Comparison of ENCODE assay signal across 8 cellular contexts in genomic region chr4:76948441-76949292, GRCh38. TPM values are rescaled to one million over a fixed set of nuclear protein-coding genes. Genes with fewer than 3 reads are reported as not detected.
A peak's percentile ranks its signal among the peaks of the same experiment; 100 is the strongest.
DNase-seq lines count a peak whose midpoint lies in the region; ATAC-seq, FAIRE-seq and TF ChIP-seq lines count a peak whose summit lies in the region.

No MANE protein-coding gene starts in this region.

- CTCF ChIA-PET in H1 (lab: Charles Lee; ENCODE audit: partially characterized antibody): interaction anchor here (0.9 to 2.2 kb wide), 6 partner anchors 15 to 158 kb away, joined by 3 to 6 read pairs (median 4); partner anchors contain the start of gene SOWAHB

- H4K91ac ChIP-seq in H1 (replicated peaks; ENCODE audit: insufficient read length, low read length): peak overlapping the region; percentile 59

- H3K56ac ChIP-seq in H1 (replicated peaks; ENCODE audit: insufficient read length, low read depth, low read length): no peak overlapping the region

- no peak overlapping the region; the same call in 1 of the 2 replicates for H2BK15ac ChIP-seq in H1 (ENCODE audit: low read length)

- peak overlapping the region; percentile 87 to 88 for H3K4me2 ChIP-seq in H1 (ENCODE audit: insufficient read depth in 1 of 2, low read depth in 2 of 2, low read length in 2 of 2)

- H4K20me1 ChIP-seq in H1 (replicated peaks in 1 of 2; ENCODE audit: control insufficient read depth in 1 of 2, insufficient read depth in 2 of 2, low read length in 2 of 2): peaks cover 0 to 1% of the 10 kb centered on the region in 2 experiments

- H3K9me3 ChIP-seq in H1 (ENCODE audit: insufficient read depth in 2 of 2, low read depth in 1 of 2, low read length in 1 of 2): no peaks in the 10 kb centered on the region
- no peaks in the 10 kb centered on the region for H3K9me3 ChIP-seq in mesodermal cell (ENCODE audit: control insufficient read depth, low read length)

- no peak overlapping the region for H3K23ac ChIP-seq in H1 (ENCODE audit: insufficient read length)

- POLR2A ChIA-PET in H1 (lab: Charles Lee; ENCODE audit: partially characterized antibody): interaction anchor here (1.0 to 1.6 kb wide), 8 partner anchors 8 to 81 kb away, joined by 3 to 5 read pairs (median 3); no protein-coding TSS in a partner anchor

- H3K4me1 ChIP-seq in H1 (replicated peaks in 1 of 4; ENCODE audit: control insufficient read depth in 3 of 4, insufficient read depth in 4 of 4, low read length in 3 of 4) (peaks cover 0 to 6% (median 4%) of the 10 kb centered on the region in 4 experiments; a peak in 4 of 7 replicates), mesodermal cell (ENCODE audit: control insufficient read depth, insufficient read depth, low read length, poor library complexity, severe bottlenecking) (peaks cover 12% of the 10 kb centered on the region)

- H2BK5ac ChIP-seq in H1 (ENCODE audit: low read depth, low read length): no peak overlapping the region

- no peak overlapping the region for H2AFZ ChIP-seq in H1 (ENCODE audit: low read length)

- peak; percentile 6 to 32; a peak in 1 of 4 replicates for TF ChIP-seq RAD21 in H1 (IDR thresholded peaks at IDR 0.05 in 1 of 2, conservative IDR thresholded peaks at IDR 0.05 in 1 of 2; ENCODE audit: low read depth in 2 of 2, low read length in 2 of 2)

- no peak overlapping the region for H2AK5ac ChIP-seq in H1 (ENCODE audit: low read depth, low read length)

- peak; percentile 81 for DNase-seq in AG10803 (ENCODE audit: low read depth)
- DNase-seq in NCI-H82 treated with DMSO at 0.1 percent for 48 hours (lab: John Stamatoyannopoulos, UW; ENCODE audit: unreplicated experiment): peak; percentile 17
- peak in 2 of 3 experiments; percentile 30 to 32 for DNase-seq in activated CD8-positive, alpha-beta memory T cell treated with anti-CD3 and anti-CD28 coated beads for 48 hours (ENCODE audit: low read depth in 2 of 3, low spot score in 2 of 3)
- no peak for DNase-seq in H1 (ENCODE audit: low read depth in 1 of 2, low spot score in 2 of 2)
- DNase-seq in stimulated activated CD8-positive, alpha-beta memory T cell treated with anti-CD3 and anti-CD28 coated beads, Interleukin-4, amount 100 ng/mL, for 24 hours (ENCODE audit: low read depth): peak; percentile 35

- peak; percentile 23; the same call in 1 of the 2 replicates for TF ChIP-seq CTCF in AG10803 (conservative IDR thresholded peaks at IDR 0.05; ENCODE audit: low read length)
- no peak for TF ChIP-seq CTCF in H1 (IDR thresholded peaks at IDR 0.05; ENCODE audit: control extremely low read depth in 1 of 3, insufficient read depth in 1 of 3, low read depth in 1 of 3, low read length in 3 of 3)

- TF ChIP-seq POLR2A in H1 (IDR thresholded peaks at IDR 0.05; ENCODE audit: control extremely low read depth in 1 of 2, low read depth in 2 of 2, low read length in 2 of 2): no peak; a peak in 1 of 3 replicates

- 0 out of 2 replicates have a peak overlapping the region, but pooled peaks have one; percentile 39 for H2BK12ac ChIP-seq in H1 (ENCODE audit: low read depth, low read length)

- no peaks in the 10 kb centered on the region for H3K36me3 ChIP-seq in H1 (ENCODE audit: control insufficient read depth in 2 of 4, insufficient read depth in 4 of 4, low read length in 3 of 4)
- H3K36me3 ChIP-seq in mesodermal cell (ENCODE audit: control insufficient read depth, insufficient read depth, low read length): peaks cover 40% of the 10 kb centered on the region

- no peak overlapping the region for H2BK20ac ChIP-seq in H1 (ENCODE audit: low read length)

- no peak overlapping the region for H3K27ac ChIP-seq in H1 (ENCODE audit: low read depth, low read length)
- H3K27ac ChIP-seq in mesodermal cell (ENCODE audit: low read depth, low read length, severe bottlenecking): peak overlapping the region; percentile 90

- no peak for TF ChIP-seq EP300 in H1 (IDR thresholded peaks at IDR 0.05; ENCODE audit: borderline replicate concordance in 1 of 2, low read depth in 2 of 2, low read length in 2 of 2)

- no peak overlapping the region for H3K14ac ChIP-seq in H1 (ENCODE audit: insufficient read length)

- H3K18ac ChIP-seq in H1 (ENCODE audit: extremely low read depth, low read length): peak overlapping the region; percentile 89; the same call in 1 of the 2 replicates

- no peak overlapping the region for H3K4ac ChIP-seq in H1 (replicated peaks; ENCODE audit: insufficient read length, low read depth, low read length)

- ATAC-seq in GM18909 (IDR thresholded peaks at IDR 0.05; ENCODE audit: poor library complexity, unreplicated experiment) (peak; percentile 51), HG03135 (IDR thresholded peaks at IDR 0.05; ENCODE audit: unreplicated experiment) (peak; percentile 56)

- peaks cover 0 to 13% (median 10%) of the 10 kb centered on the region in 4 experiments; a peak in 5 of 7 replicates for H3K27me3 ChIP-seq in H1 (replicated peaks in 1 of 4; ENCODE audit: control insufficient read depth in 3 of 4, extremely low read depth in 1 of 4, insufficient read depth in 3 of 4, low read length in 3 of 4)

- H3K79me2 ChIP-seq in H1 (ENCODE audit: control insufficient read depth in 1 of 2, insufficient read depth in 2 of 2, low read length in 2 of 2): peaks cover 0 to 25% of the 10 kb centered on the region in 2 experiments; a peak in 3 of 4 replicates

- FAIRE-seq in H1 (lab: Jason Lieb, UNC): no peak

- 3% methylated on average over 62 of the region's 63 CpGs; no CpG with 5 or more reads in 1 of the 2 experiments for WGBS in H1 (ENCODE audit: extremely low coverage in 1 of 2, insufficient coverage in 1 of 2, insufficient read length in 1 of 2, insufficient replicate concordance in 2 of 2, low coverage in 1 of 2, low lambda C conversion rate in 2 of 2, missing lambda C conversion rate in 1 of 2), 2 experiments
- WGBS in mesodermal cell (ENCODE audit: insufficient coverage in 2 of 2), 2 experiments: 5 to 6% methylated on average over 38 to 59 of the region's 63 CpGs

- peak overlapping the region in 2 of 4 experiments; percentile 30 to 47; a peak in 1 of 7 replicates for H3K9ac ChIP-seq in H1 (replicated peaks in 1 of 4; ENCODE audit: extremely low read depth in 1 of 4, low read depth in 3 of 4, low read length in 3 of 4)

- peaks cover 21% of the 10 kb centered on the region for H3K23me2 ChIP-seq in H1 (ENCODE audit: low read depth, low read length)

- no peaks in the 10 kb centered on the region for H3K79me1 ChIP-seq in H1 (ENCODE audit: low read depth, low read length)

- H3K4me3 ChIP-seq in AG10803 (ENCODE audit: low read length) (peak overlapping the region; percentile 95), H1 (ENCODE audit: extremely low read depth in 1 of 4, insufficient read depth in 2 of 4, low read depth in 3 of 4, low read length in 4 of 4) (peak overlapping the region; percentile 80 to 82 (median 80)), mesodermal cell (ENCODE audit: extremely low read depth, insufficient read depth, low read length, poor library complexity, severe bottlenecking) (peak overlapping the region; percentile 99)

- peak overlapping the region; percentile 55 for H4K5ac ChIP-seq in H1 (ENCODE audit: insufficient read length, low read depth, low read length)

- peak overlapping the region; percentile 87 for H4K8ac ChIP-seq in H1 (ENCODE audit: extremely low read depth, insufficient read depth, low read length)

- H2BK120ac ChIP-seq in H1 (replicated peaks; ENCODE audit: low read depth, low read length): no peak overlapping the region

TF ChIP-seq in H1, 55 proteins besides CTCF, POLR2A, EP300 and RAD21 (continues in another document):
- peak; percentile 42 for TF ChIP-seq SAP30 (IDR thresholded peaks at IDR 0.05; ENCODE audit: insufficient read depth, insufficient replicate concordance, low read length)
- no peak for TF ChIP-seq SP4 (IDR thresholded peaks at IDR 0.05; ENCODE audit: low read length)
- no peak for TF ChIP-seq TAF7 (optimal IDR thresholded peaks at IDR 0.05; ENCODE audit: borderline replicate concordance, low read depth, low read length)
- peak; percentile 43 to 75; a peak in 1 of 4 replicates for TF ChIP-seq SIN3A (conservative IDR thresholded peaks at IDR 0.05 in 1 of 2, IDR thresholded peaks at IDR 0.05 in 1 of 2; ENCODE audit: low read depth in 1 of 2, low read length in 2 of 2)
- TF ChIP-seq E2F6 (IDR thresholded peaks at IDR 0.05): peak; percentile 7; the same call in 1 of the 2 replicates
- TF ChIP-seq EGR1 (IDR thresholded peaks at IDR 0.05; ENCODE audit: borderline replicate concordance, low read depth, low read length): peak; percentile 41; the same call in 1 of the 2 replicates
- 0 out of 2 replicates have a peak, but pooled peaks have one; percentile 61 for TF ChIP-seq YY1 (IDR thresholded peaks at IDR 0.05; ENCODE audit: low read depth, low read length)
- no peak for TF ChIP-seq CBX5 (IDR thresholded peaks at IDR 0.05; ENCODE audit: low read depth, low read length)

RNA-seq across cellular contexts. Expression of gene SEPTIN11, which starts 0.9 kb away (rescaled TPM):
- 105 and 110 TPM in 2 replicates for total RNA-seq in H1 (2021; fragmentation: NEBNext Ultra II Directional; extraction: Animal tissue kit (Norgen Biotek cat#: 25700))
- polyA plus RNA-seq in H1 (2011; rRNA removed): 21.0 and 32.2 TPM in 2 replicates
- polyA plus RNA-seq in H1 (2011; cell fraction: cytosol; rRNA removed): 39.8 TPM
- 18.1 TPM for polyA plus RNA-seq in H1 (2011; cell fraction: nucleus; rRNA removed)
- polyA plus RNA-seq in H1 (2012, experiment 1 of 2): 37.4 to 86.3 TPM (median 45.0 TPM) in 4 replicates
- polyA plus RNA-seq in H1 (2012, experiment 2 of 2): 3.4 TPM
- polyA plus RNA-seq in H1 (2013, experiment 1 of 2): 105 TPM
- polyA plus RNA-seq in H1 (2013, experiment 2 of 2): 121 TPM
- 92.8 and 155 TPM in 2 replicates for polyA minus RNA-seq in H1 (2011; rRNA and poly(A)+ RNA removed)
- 40.9 TPM for polyA minus RNA-seq in H1 (2011; cell fraction: cytosol; rRNA and poly(A)+ RNA removed)
- polyA minus RNA-seq in H1 (2011; cell fraction: nucleus; rRNA and poly(A)+ RNA removed): 68.8 TPM
- 294 TPM for polyA plus RNA-seq in mesodermal cell (2013, experiment 1 of 2)
- polyA plus RNA-seq in mesodermal cell (2013, experiment 2 of 2): 302 TPM

RNA-seq across cellular contexts. Expression of gene SOWAHB, which starts 50.7 kb away (rescaled TPM):
- 0.65 and 1.1 TPM in 2 replicates for total RNA-seq in H1 (2021; fragmentation: NEBNext Ultra II Directional; extraction: Animal tissue kit (Norgen Biotek cat#: 25700))
- 0.15 and 0.31 TPM in 2 replicates for polyA plus RNA-seq in H1 (2011; rRNA removed)
- 0.34 TPM for polyA plus RNA-seq in H1 (2011; cell fraction: cytosol; rRNA removed)
- polyA plus RNA-seq in H1 (2011; cell fraction: nucleus; rRNA removed): 0.46 TPM
- 0.14 to 0.57 TPM (median 0.41 TPM) in 4 replicates for polyA plus RNA-seq in H1 (2012, experiment 1 of 2)
- polyA plus RNA-seq in H1 (2012, experiment 2 of 2): 0.13 TPM
- 0.24 TPM for polyA plus RNA-seq in H1 (2013, experiment 1 of 2)
- 0.26 TPM for polyA plus RNA-seq in H1 (2013, experiment 2 of 2)
- polyA minus RNA-seq in H1 (2011; rRNA and poly(A)+ RNA removed): 0.41 and 0.63 TPM in 2 replicates
- polyA minus RNA-seq in H1 (2011; cell fraction: cytosol; rRNA and poly(A)+ RNA removed): 1.5 TPM
- 1.9 TPM for polyA minus RNA-seq in H1 (2011; cell fraction: nucleus; rRNA and poly(A)+ RNA removed)
- 0.41 TPM for polyA plus RNA-seq in mesodermal cell (2013, experiment 1 of 2)
- polyA plus RNA-seq in mesodermal cell (2013, experiment 2 of 2): 0.35 TPM

Comparison
In these comparisons a context has a peak if more than half of its experiments do, and no peak if none do; other contexts are left out.
1. DNase-seq: peak in AG10803 (single experiment), NCI-H82 treated with DMSO at 0.1 percent for 48 hours (single experiment), activated CD8-positive, alpha-beta memory T cell treated with anti-CD3 and anti-CD28 coated beads for 48 hours (2 of 3) and stimulated activated CD8-positive, alpha-beta memory T cell treated with anti-CD3 and anti-CD28 coated beads, Interleukin-4, amount 100 ng/mL, for 24 hours (single experiment); none in H1 (0 of 2).
2. Peak in every context shown above with its lines, with median percentiles within 50 percentile points of each other: H3K4me3 ChIP-seq.